Comparison of ENCODE assay signal across 18 cellular contexts in the genomic region with DNA sequence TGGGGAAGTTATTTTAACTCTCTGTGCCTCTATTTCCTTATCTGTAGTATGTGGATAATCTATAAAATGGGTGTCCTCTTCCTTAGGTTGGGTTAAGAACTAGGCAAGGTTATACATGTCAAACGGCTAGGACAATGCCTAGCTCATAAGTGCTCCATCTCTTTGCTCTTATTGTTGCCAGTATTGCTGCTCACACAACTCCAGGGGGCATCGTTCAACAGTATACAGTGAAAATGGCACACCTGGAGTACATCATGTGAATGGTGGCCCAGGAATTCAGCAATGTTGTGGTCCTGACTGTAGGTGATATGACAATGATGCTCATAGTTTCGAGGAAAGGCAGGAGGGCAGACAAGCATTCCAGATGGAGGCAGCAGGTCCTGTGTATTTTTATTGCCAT. TPM values are rescaled to one million over a fixed set of nuclear protein-coding genes. Genes with fewer than 3 reads are reported as not detected.
DNase-seq lines count a peak whose midpoint lies in the region; ATAC-seq and TF ChIP-seq lines count a peak whose summit lies in the region.
"Had no signal": no experiment of that assay in that cellular context is flagged by ENCODE, and none has a peak within 500 bp of the region (broad histone marks: within the 10 kb centered on the region; RNA-seq: fewer than 3 reads in every experiment).

No MANE protein-coding gene starts in this region.

- POLR2A ChIA-PET in PC-3 (lab: Charles Lee; ENCODE audit: unreplicated experiment), result no interaction called here

- ATAC-seq in PC-3, result no peak
- ATAC-seq in GM21528 (IDR thresholded peaks at IDR 0.05; ENCODE audit: low FRiP score, unreplicated experiment), result no peak
- ATAC-seq: HCT116 had no signal

- H2AFZ ChIP-seq in PC-3 (ENCODE audit: low read length), result no peak overlapping the region
- no peak overlapping the region for H2AFZ ChIP-seq in hepatocyte
- no peak overlapping the region for H2AFZ ChIP-seq in smooth muscle cell (ENCODE audit: low read depth)

- intact Hi-C loops in PC-3 (cut with micrococcal nuclease), result no loop called here

- no peaks in the 10 kb centered on the region for H3K4me1 ChIP-seq in PC-3 (ENCODE audit: insufficient read depth, low read length)
- peaks cover 32% of the 10 kb centered on the region for H3K4me1 ChIP-seq in hepatocyte (ENCODE audit: insufficient read depth)
- H3K4me1 ChIP-seq in smooth muscle cell (ENCODE audit: low read depth), result no peaks in the 10 kb centered on the region

- no peaks in the 10 kb centered on the region for H3K79me2 ChIP-seq in PC-3 (ENCODE audit: low read length)
- peaks cover 37% of the 10 kb centered on the region for H3K79me2 ChIP-seq in hepatocyte
- no peaks in the 10 kb centered on the region for H3K79me2 ChIP-seq in smooth muscle cell (ENCODE audit: low read depth)

- DNase-seq in DMS 273 (lab: John Stamatoyannopoulos, UW; ENCODE audit: unreplicated experiment), result peak; percentile 22
- no peak for DNase-seq in DMS 273 treated with DMSO at 0.1 percent for 48 hours (lab: John Stamatoyannopoulos, UW)
- DNase-seq in DMS79 (lab: John Stamatoyannopoulos, UW), result peak; percentile 4
- no peak for DNase-seq in PC-3
- DNase-seq in hepatocyte (ENCODE audit: low spot score), result no peak
- no peak for DNase-seq in CD1c-positive myeloid dendritic cell (ENCODE audit: extremely low spot score)
- DNase-seq in smooth muscle cell (lab: John Stamatoyannopoulos, UW; ENCODE audit: unreplicated experiment), result no peak
- DNase-seq: CD4-positive, alpha-beta T cell; NCI-H1417 treated with DMSO at 0.1 percent for 48 hours; NCI-H187 treated with DMSO at 0.1 percent for 48 hours; NCI-H510A treated with DMSO at 0.1 percent for 48 hours; NCI-H774; OCI-M1; SIG-M5 had no signal

- H3F3A ChIP-seq in PC-3 (ENCODE audit: low read length, unreplicated experiment) (no peaks in the 10 kb centered on the region), smooth muscle cell (ENCODE audit: low read depth) (no peaks in the 10 kb centered on the region)

- H3K36me3 ChIP-seq in PC-3 (ENCODE audit: low read depth, low read length) (no peaks in the 10 kb centered on the region), hepatocyte (replicated peaks; ENCODE audit: insufficient read depth, low read depth) (no peaks in the 10 kb centered on the region), smooth muscle cell (ENCODE audit: low read depth) (no peaks in the 10 kb centered on the region)

- CTCF ChIA-PET in PC-3 (lab: Charles Lee), result no interaction called here

- H3K4me2 ChIP-seq in PC-3 (ENCODE audit: low read length) (no peak overlapping the region), hepatocyte (no peak overlapping the region), smooth muscle cell (no peak overlapping the region)
- H3K4me2 ChIP-seq: KMS-11 had no signal

- H3K9me2 ChIP-seq in PC-3 (replicated peaks; ENCODE audit: low read length) (no peaks in the 10 kb centered on the region), hepatocyte (replicated peaks; ENCODE audit: insufficient read depth) (no peaks in the 10 kb centered on the region)

- H3K9ac ChIP-seq in PC-3 (ENCODE audit: low read length), result no peak overlapping the region
- no peak overlapping the region for H3K9ac ChIP-seq in smooth muscle cell (ENCODE audit: low read depth)
- H3K9ac ChIP-seq: KMS-11 had no signal

- WGBS in hepatocyte (ENCODE audit: low lambda C conversion rate, missing lambda C conversion rate), result 91% methylated on average over 3 of the region's 3 CpGs
- 94% methylated on average over 3 of the region's 3 CpGs for WGBS in smooth muscle cell (ENCODE audit: low lambda C conversion rate)

- BruUV-seq in PC-3 (replicated peaks; lab: Mats Ljungman, UMichigan), result no TSS peak

- H4K20me1 ChIP-seq in PC-3 (ENCODE audit: low read length), result no peaks in the 10 kb centered on the region
- no peaks in the 10 kb centered on the region for H4K20me1 ChIP-seq in hepatocyte (ENCODE audit: insufficient read depth, poor library complexity, severe bottlenecking)
- no peaks in the 10 kb centered on the region for H4K20me1 ChIP-seq in smooth muscle cell (ENCODE audit: low read depth)

- H3K27me3 ChIP-seq in PC-3 (ENCODE audit: low read length) (no peaks in the 10 kb centered on the region; the same call in 1 of the 2 replicates), hepatocyte (no peaks in the 10 kb centered on the region), smooth muscle cell (ENCODE audit: low read depth) (no peaks in the 10 kb centered on the region)

- TF ChIP-seq CTCF in PC-3 (conservative IDR thresholded peaks at IDR 0.05; ENCODE audit: low read depth, low read length) (peak; percentile 33), hepatocyte (IDR thresholded peaks at IDR 0.05; ENCODE audit: poor library complexity) (peak; percentile 10), smooth muscle cell (IDR thresholded peaks at IDR 0.05; ENCODE audit: borderline replicate concordance, insufficient read depth, poor library complexity, severe bottlenecking) (no peak)

- H3K27ac ChIP-seq in PC-3 (ENCODE audit: low read length), result no peak overlapping the region
- H3K27ac ChIP-seq in hepatocyte, result no peak overlapping the region
- H3K27ac ChIP-seq in smooth muscle cell (ENCODE audit: low read depth), result no peak overlapping the region
- H3K27ac ChIP-seq: 22Rv1, KMS-11 had no signal

- no peak overlapping the region for H3K4me3 ChIP-seq in PC-3 (ENCODE audit: low read length)
- H3K4me3 ChIP-seq in hepatocyte, result no peak overlapping the region
- H3K4me3 ChIP-seq in smooth muscle cell, result no peak overlapping the region

- H3K9me3 ChIP-seq in PC-3 (ENCODE audit: low read length), result no peaks in the 10 kb centered on the region
- no peaks in the 10 kb centered on the region for H3K9me3 ChIP-seq in hepatocyte (ENCODE audit: low read depth)
- no peaks in the 10 kb centered on the region for H3K9me3 ChIP-seq in smooth muscle cell (replicated peaks; ENCODE audit: low read depth)

RNA-seq across cellular contexts. Expression of a gene that starts 30.1 kb away (rescaled TPM):
- total RNA-seq in PC-3 (2014; rRNA removed) (0.35 and 0.44 TPM in 2 replicates), hepatocyte (43.8 and 58.4 TPM in 2 replicates), smooth muscle cell (19.4 and 25.4 TPM in 2 replicates)
- polyA plus RNA-seq in hepatocyte (96.7 and 104 TPM in 2 replicates), smooth muscle cell (21.4 and 29.5 TPM in 2 replicates)
- total RNA-seq: CD4-positive, alpha-beta T cell had no signal

Comparison
In these comparisons a context has a peak if more than half of its experiments do, and no peak if none do; other contexts are left out.
1. DNase-seq: peak in DMS 273 (single experiment) and DMS79 (single experiment); none in DMS 273 treated with DMSO at 0.1 percent for 48 hours (single experiment), PC-3 (single experiment), hepatocyte (single experiment), CD1c-positive myeloid dendritic cell (single experiment) and smooth muscle cell (single experiment).
2. RNA of a gene that starts 30.1 kb away (total RNA-seq): 43.8 to 58.4 TPM in hepatocyte and 19.4 to 25.4 TPM in smooth muscle cell; 0.35 to 0.44 TPM in PC-3; every median in the first group is over 10 times any median in the second.